8 cellular contexts compared by ENCODE assay signal in genomic region chr6:42901538-42901957, GRCh38. TPM values are rescaled to one million over a fixed set of nuclear protein-coding genes. Genes with fewer than 3 reads are reported as not detected.
A peak's percentile ranks its signal among the peaks of the same experiment; 100 is the strongest.
DNase-seq lines count a peak whose midpoint lies in the region; ATAC-seq and TF ChIP-seq lines count a peak whose summit lies in the region.

No MANE protein-coding gene starts in this region.

- no peaks in the 10 kb centered on the region for H3K27me3 Mint-ChIP-seq in naive thymus-derived CD8-positive, alpha-beta T cell

- H3K9me3 Mint-ChIP-seq in naive thymus-derived CD8-positive, alpha-beta T cell, result no peaks in the 10 kb centered on the region

- peaks cover 0 to 14% (median 11%) of the 10 kb centered on the region in 4 donors for H3K4me1 Mint-ChIP-seq in naive thymus-derived CD8-positive, alpha-beta T cell

- H3K79me2 ChIP-seq in ACC112 (ENCODE audit: control insufficient read depth, insufficient read depth, low read length, unreplicated experiment) (no peaks in the 10 kb centered on the region), OCI-LY3 (ENCODE audit: low read length) (no peaks in the 10 kb centered on the region)

- H3K9ac ChIP-seq in OCI-LY3 (ENCODE audit: low read length), result peak overlapping the region; percentile 23; the same call in 1 of the 2 replicates

- peak overlapping the region; percentile 69 for H2AFZ ChIP-seq in ACC112 (ENCODE audit: low read length, unreplicated experiment)
- H2AFZ ChIP-seq in OCI-LY3 (ENCODE audit: low read depth, low read length), result peak overlapping the region; percentile 67; the same call in 1 of the 2 replicates

- no peaks in the 10 kb centered on the region for H4K20me1 ChIP-seq in OCI-LY3 (ENCODE audit: insufficient read depth, low read length)

- no peaks in the 10 kb centered on the region for H3K36me3 ChIP-seq in ACC112 (ENCODE audit: insufficient read depth, low read length)
- H3K36me3 ChIP-seq in KOPT-K1 (ENCODE audit: insufficient read depth, low read length), result no peaks in the 10 kb centered on the region
- no peaks in the 10 kb centered on the region for H3K36me3 ChIP-seq in OCI-LY3 (replicated peaks; ENCODE audit: low read depth, low read length)

- H3K27me3 ChIP-seq in ACC112 (ENCODE audit: insufficient read depth, low read length) (no peaks in the 10 kb centered on the region), OCI-LY3 (ENCODE audit: low read depth, low read length) (no peaks in the 10 kb centered on the region)

- peak; percentile 95 for TF ChIP-seq CTCF in OCI-LY3 (IDR thresholded peaks at IDR 0.05; ENCODE audit: low read depth, low read length)

- peak; percentile 68 for DNase-seq in activated T-cell treated with anti-CD3 and anti-CD28 coated beads for 24 hours (ENCODE audit: low read depth)
- peak; percentile 21 to 84 (median 70) for DNase-seq in naive thymus-derived CD8-positive, alpha-beta T cell
- peak; percentile 49 for DNase-seq in stimulated activated naive CD4-positive, alpha-beta T cell treated with Interleukin-2 at 50 U/mL for 16 hours (lab: John Stamatoyannopoulos, UW)

- H3K36me3 Mint-ChIP-seq in naive thymus-derived CD8-positive, alpha-beta T cell, result no peaks in the 10 kb centered on the region

- ATAC-seq in GM18867 (IDR thresholded peaks at IDR 0.05; ENCODE audit: unreplicated experiment), result peak; percentile 58
- ATAC-seq in esophagus mucosa, result peak; percentile 98
- peak; percentile 90 to 96 for ATAC-seq in naive thymus-derived CD8-positive, alpha-beta T cell

- H3K4me3 Mint-ChIP-seq in naive thymus-derived CD8-positive, alpha-beta T cell, result peak overlapping the region in 2 of 10 donors; percentile 26 to 28

- POLR2A ChIA-PET in naive thymus-derived CD8-positive, alpha-beta T cell (lab: Charles Lee), result interaction anchor here (1.0 to 3.6 kb wide), 3 partner anchors 28 to 245 kb away, joined by 3 to 32 read pairs (median 6); no protein-coding TSS in a partner anchor

- peak overlapping the region; percentile 54 for H3K4me2 ChIP-seq in OCI-LY3 (ENCODE audit: low read length)

- H3K27ac ChIP-seq in ACC112 (ENCODE audit: low read depth, low read length) (no peak overlapping the region), KOPT-K1 (ENCODE audit: low read depth, low read length, poor library complexity, severe bottlenecking) (peak overlapping the region; percentile 78), OCI-LY3 (ENCODE audit: low read length) (no peak overlapping the region)

- H3K4me1 ChIP-seq in ACC112 (ENCODE audit: control insufficient read depth, insufficient read depth, low read length, unreplicated experiment), result peaks cover 5% of the 10 kb centered on the region
- H3K4me1 ChIP-seq in OCI-LY3 (ENCODE audit: low read length), result peaks cover 18% of the 10 kb centered on the region

- H3K27ac Mint-ChIP-seq in naive thymus-derived CD8-positive, alpha-beta T cell, result no peak overlapping the region

- no peaks in the 10 kb centered on the region for H3K9me3 ChIP-seq in KOPT-K1 (ENCODE audit: insufficient read depth, low read length, poor library complexity, severe bottlenecking)
- no peaks in the 10 kb centered on the region for H3K9me3 ChIP-seq in OCI-LY3 (ENCODE audit: insufficient read depth, low read length)

- H3K4me3 ChIP-seq in ACC112 (ENCODE audit: low read depth, low read length) (peak overlapping the region; percentile 26; the same call in 1 of the 2 replicates), OCI-LY3 (ENCODE audit: low read length) (peak overlapping the region; percentile 51)

RNA-seq across cellular contexts. Expression of gene PTCRA, which starts 14.3 kb away (rescaled TPM):
- total RNA-seq in esophagus mucosa, result not detected
- not detected for total RNA-seq in naive thymus-derived CD8-positive, alpha-beta T cell
- polyA plus RNA-seq in naive thymus-derived CD8-positive, alpha-beta T cell, result not detected

RNA-seq across cellular contexts. Expression of gene RPL7L1, which starts 22.1 kb away (rescaled TPM):
- 62.7 TPM for total RNA-seq in esophagus mucosa
- 100 to 1,000 TPM; 113 to 135 TPM for total RNA-seq in naive thymus-derived CD8-positive, alpha-beta T cell
- polyA plus RNA-seq in naive thymus-derived CD8-positive, alpha-beta T cell, result 10 to 100 TPM; 65.3 to 87.9 (median 67.4) TPM

RNA-seq across cellular contexts. Expression of gene CNPY3, which starts 27.7 kb away (rescaled TPM):
- total RNA-seq in esophagus mucosa, result 13.6 TPM
- total RNA-seq in naive thymus-derived CD8-positive, alpha-beta T cell, result 100 to 1,000 TPM; 102 to 103 TPM
- 100 to 1,000 TPM in 2 of 3 donors, 10 to 100 TPM in 1; 90.3 to 158 (median 124) TPM for polyA plus RNA-seq in naive thymus-derived CD8-positive, alpha-beta T cell

RNA-seq across cellular contexts. Expression of gene GNMT, which starts 59.0 kb away (rescaled TPM):
- total RNA-seq in esophagus mucosa, result not detected
- 1 to 10 TPM; 1.9 to 2.1 TPM for total RNA-seq in naive thymus-derived CD8-positive, alpha-beta T cell
- under 1 TPM in 2 of 3 donors, not detected in 1; 0.19 to 0.34 TPM for polyA plus RNA-seq in naive thymus-derived CD8-positive, alpha-beta T cell
